In the genomic region with DNA sequence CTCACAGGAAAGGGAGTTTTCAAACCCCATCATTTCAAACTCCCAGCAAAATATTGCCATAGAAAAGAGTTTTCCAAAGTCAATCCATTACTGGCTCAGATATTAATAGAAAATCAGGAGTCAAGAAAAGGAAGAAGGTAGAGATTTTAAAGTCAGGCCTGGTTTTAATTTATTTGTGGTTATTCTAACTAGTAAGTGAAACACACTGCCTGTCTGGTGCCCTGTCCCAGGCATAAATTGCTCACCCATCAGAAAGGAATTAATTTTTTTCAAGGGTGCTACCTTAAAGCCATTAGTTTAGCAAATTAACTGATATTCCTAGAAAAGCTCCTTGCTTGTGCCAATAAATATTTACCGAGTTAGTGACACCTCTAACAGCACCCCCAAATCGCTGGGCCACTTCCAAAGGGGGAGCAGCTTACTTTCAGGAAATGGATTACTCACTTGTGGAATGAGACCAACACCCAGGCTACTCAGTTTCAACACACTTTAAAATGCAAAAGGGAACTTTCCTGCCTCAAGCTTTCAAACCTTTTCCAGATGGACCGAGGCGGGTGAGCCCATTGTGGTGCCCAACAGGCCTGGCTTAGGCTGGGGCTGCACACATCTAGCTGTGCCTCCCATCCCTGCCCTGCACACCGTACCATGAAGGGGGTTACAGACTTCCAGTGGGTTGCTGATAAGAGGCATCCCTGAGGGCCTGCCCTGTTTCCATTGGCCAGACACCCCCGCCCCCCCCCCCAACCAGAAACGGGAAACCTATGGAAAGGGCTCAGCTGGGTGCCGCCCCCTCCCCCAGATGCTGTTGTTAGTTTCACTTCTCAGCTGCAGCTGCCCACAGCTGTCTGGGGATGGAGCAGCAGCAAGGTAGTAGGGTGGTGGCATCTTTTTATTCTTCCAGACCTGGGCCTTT, we compare ENCODE assay signal across 8 cellular contexts.
A peak's percentile ranks its signal among the peaks of the same experiment; 100 is the strongest.
DNase-seq lines count a peak whose midpoint lies in the region; ATAC-seq and TF ChIP-seq lines count a peak whose summit lies in the region.

No MANE protein-coding gene starts in this region.

- H3K9ac ChIP-seq in smooth muscle cell (ENCODE audit: low read depth) = no peak overlapping the region

- H3K36me3 ChIP-seq in adrenal gland (replicated peaks in 1 of 2) = no peaks in the 10 kb centered on the region
- no peaks in the 10 kb centered on the region for H3K36me3 ChIP-seq in smooth muscle cell (ENCODE audit: low read depth)

- peak; percentile 49 for ATAC-seq in GM18511 (IDR thresholded peaks at IDR 0.05; ENCODE audit: unreplicated experiment)
- ATAC-seq in left ventricle myocardium superior = no peak
- no peak for ATAC-seq in HG02623 (IDR thresholded peaks at IDR 0.05; ENCODE audit: unreplicated experiment)

- DNase-seq in adrenal gland (peak in 4 of 7 donors; percentile 25 to 60 (median 30)), left ventricle myocardium superior (peak; percentile 52), smooth muscle cell (lab: John Stamatoyannopoulos, UW; ENCODE audit: unreplicated experiment) (no peak), DMS 273 (lab: John Stamatoyannopoulos, UW; ENCODE audit: unreplicated experiment) (no peak), GM10248 (ENCODE audit: extremely low spot score) (no peak), NCI-H1930 (lab: John Stamatoyannopoulos, UW) (no peak)

- H3K27ac ChIP-seq in adrenal gland (peak overlapping the region in 2 of 5 donors; percentile 63 to 91), smooth muscle cell (ENCODE audit: low read depth) (peak overlapping the region; percentile 92)

- POLR2A ChIA-PET in GM10248 (lab: Yijun Ruan, JAX) = no interaction called here

- TF ChIP-seq CTCF in adrenal gland (IDR thresholded peaks at IDR 0.05) (no peak), smooth muscle cell (IDR thresholded peaks at IDR 0.05; ENCODE audit: borderline replicate concordance, insufficient read depth, poor library complexity, severe bottlenecking) (no peak), GM10248 (IDR thresholded peaks at IDR 0.05; ENCODE audit: control extremely low read depth, extremely low read depth, low read depth, missing control alignments) (no peak)

- H3K9me3 ChIP-seq in adrenal gland (replicated peaks in 1 of 3) (no peaks in the 10 kb centered on the region), smooth muscle cell (replicated peaks; ENCODE audit: low read depth) (no peaks in the 10 kb centered on the region)

- intact Hi-C loops in adrenal gland (cut with DNase I) = no loop called here
- intact Hi-C loops in left ventricle myocardium superior (cut with micrococcal nuclease) = loop anchor here (5.0 kb wide), 1 partner anchor 37 kb away; no protein-coding TSS in a partner anchor

- peaks cover 20 to 36% of the 10 kb centered on the region in 2 donors for H3K4me1 ChIP-seq in adrenal gland (replicated peaks in 1 of 2)
- peaks cover 25% of the 10 kb centered on the region for H3K4me1 ChIP-seq in smooth muscle cell (ENCODE audit: low read depth)

- no peak overlapping the region for H3K4me3 ChIP-seq in adrenal gland
- H3K4me3 ChIP-seq in smooth muscle cell = no peak overlapping the region

- CTCF ChIA-PET in GM10248 (lab: Yijun Ruan, JAX) = interaction anchor here (1.0 to 14.2 kb wide), 8 partner anchors 11 to 120 kb away, joined by 3 to 131 read pairs (median 4); a partner anchor contains a TSS

- H3K27me3 ChIP-seq in adrenal gland = no peaks in the 10 kb centered on the region
- no peaks in the 10 kb centered on the region for H3K27me3 ChIP-seq in smooth muscle cell (ENCODE audit: low read depth)

- no peak overlapping the region for H2AFZ ChIP-seq in smooth muscle cell (ENCODE audit: low read depth)

- 48 to 57% (median 54%) methylated on average over 5 to 8 of the region's 8 CpGs for WGBS in adrenal gland, 4 donors
- 39% methylated on average over 8 of the region's 8 CpGs for WGBS in smooth muscle cell (ENCODE audit: low lambda C conversion rate)

- peak overlapping the region; percentile 72 for H3K4me2 ChIP-seq in smooth muscle cell

- peaks cover 15% of the 10 kb centered on the region for H4K20me1 ChIP-seq in smooth muscle cell (ENCODE audit: low read depth)

- peaks cover 40% of the 10 kb centered on the region for H3F3A ChIP-seq in smooth muscle cell (ENCODE audit: low read depth)

- no peak for TF ChIP-seq POLR2A in adrenal gland (IDR thresholded peaks at IDR 0.05)

- H3K79me2 ChIP-seq in smooth muscle cell (ENCODE audit: low read depth) = peaks cover 55% of the 10 kb centered on the region

Comparison
In these comparisons a context has a peak if more than half of its experiments do, and no peak if none do; other contexts are left out.
1. DNase-seq: peak in adrenal gland (4 of 7) and left ventricle myocardium superior (single experiment); none in smooth muscle cell (single experiment), DMS 273 (single experiment), GM10248 (single experiment) and NCI-H1930 (0 of 2).